In the genomic region with DNA sequence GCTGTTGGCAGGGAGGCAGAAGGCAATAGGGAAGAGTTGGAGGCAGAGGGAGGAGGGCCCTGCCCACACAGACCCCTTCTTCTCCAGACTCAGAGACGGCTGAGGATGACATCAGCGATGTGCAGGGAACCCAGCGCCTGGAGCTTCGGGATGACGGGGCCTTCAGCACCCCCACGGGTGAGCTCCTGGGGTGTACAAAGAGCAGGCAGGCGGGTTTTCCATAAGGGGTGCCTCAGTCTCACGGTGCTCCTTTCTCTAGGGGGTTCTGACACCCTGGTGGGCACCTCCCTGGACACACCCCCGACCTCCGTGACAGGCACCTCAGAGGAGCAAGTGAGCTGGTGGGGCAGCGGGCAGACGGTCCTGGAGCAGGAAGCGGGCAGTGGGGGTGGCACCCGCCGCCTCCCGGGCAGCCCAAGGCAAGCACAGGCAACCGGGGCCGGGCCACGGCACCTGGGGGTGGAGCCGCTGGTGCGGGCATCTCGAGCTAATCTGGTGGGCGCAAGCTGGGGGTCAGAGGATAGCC, we compare ENCODE assay signal across 16 cellular contexts. TPM values are rescaled to one million over a fixed set of nuclear protein-coding genes. Genes with fewer than 3 reads are reported as not detected.
DNase-seq lines count a peak whose midpoint lies in the region; ATAC-seq, FAIRE-seq and TF ChIP-seq lines count a peak whose summit lies in the region.
"Had no signal": no experiment of that assay in that cellular context is flagged by ENCODE, and none has a peak within 500 bp of the region (broad histone marks: within the 10 kb centered on the region; RNA-seq: fewer than 3 reads in every experiment).

No MANE protein-coding gene starts in this region.

- no peak for TF ChIP-seq CTCF in HFFc6 (IDR thresholded peaks at IDR 0.05)
- no peak for TF ChIP-seq CTCF in K562 (IDR thresholded peaks at IDR 0.05 in 2 of 3, conservative IDR thresholded peaks at IDR 0.05 in 1 of 3; ENCODE audit: insufficient read depth in 2 of 3, low read depth in 1 of 3, low read length in 3 of 3)
- no peak for TF ChIP-seq CTCF in stomach (IDR thresholded peaks at IDR 0.05)

- no peak for TF ChIP-seq POLR2A in K562 (conservative IDR thresholded peaks at IDR 0.05)
- TF ChIP-seq POLR2A in stomach (IDR thresholded peaks at IDR 0.05), result no peak

- no peaks in the 10 kb centered on the region for H3K79me2 ChIP-seq in K562 (ENCODE audit: control insufficient read depth, insufficient read depth, low read length)

- H3K4me1 ChIP-seq in K562 (replicated peaks in 1 of 2; ENCODE audit: control insufficient read depth in 2 of 2, insufficient read depth in 2 of 2, low read length in 2 of 2) (peaks cover 7 to 43% of the 10 kb centered on the region in 2 experiments; a peak in 4 of 5 replicates), stomach (peaks cover 31 to 62% (median 39%) of the 10 kb centered on the region in 4 donors)

- H3K27me3 ChIP-seq in K562 (ENCODE audit: control insufficient read depth in 2 of 2, insufficient read depth in 2 of 2, low read length in 2 of 2), result no peaks in the 10 kb centered on the region
- peaks cover 0 to 98% (median 59%) of the 10 kb centered on the region in 3 donors for H3K27me3 ChIP-seq in stomach
- H3K27me3 ChIP-seq: MG63 had no signal

- H3K4me3 ChIP-seq in K562 (no peak overlapping the region), stomach (peak overlapping the region in 3 of 4 donors; percentile 25 to 80 (median 27))
- H3K4me3 ChIP-seq: MG63, upper lobe of right lung had no signal

- no peak for ATAC-seq in K562
- no peak for ATAC-seq in HG02759 (IDR thresholded peaks at IDR 0.05; ENCODE audit: unreplicated experiment)
- ATAC-seq: upper lobe of right lung had no signal

- CTCF ChIA-PET in K562 (lab: Yijun Ruan, JAX; ENCODE audit: low intra/inter-chr PET ratio), result no interaction called here

- intact Hi-C loops in K562 (cut with micrococcal nuclease) (no loop called here), stomach (cut with DNase I; ENCODE audit: low total_unique reads) (no loop called here)

- peak overlapping the region; percentile 90 for H3K27ac Mint-ChIP-seq in HFFc6
- H3K27ac Mint-ChIP-seq: activated naive CD8-positive, alpha-beta T cell had no signal

- H2AFZ ChIP-seq in K562 (ENCODE audit: low read depth, low read length), result no peak overlapping the region

- H3K36me3 ChIP-seq in K562 (ENCODE audit: control insufficient read depth, insufficient read depth, low read length) (no peaks in the 10 kb centered on the region), stomach (no peaks in the 10 kb centered on the region)
- H3K36me3 ChIP-seq: upper lobe of right lung had no signal

- TF ChIP-seq RAD21 in K562 (CRISPR knock-in tag; conservative IDR thresholded peaks at IDR 0.05 in 1 of 2, IDR thresholded peaks at IDR 0.05 in 1 of 2), result no peak

- in situ Hi-C loops in K562 (cut with MboI), result no loop called here

- BruUV-seq in K562 (replicated peaks; lab: Mats Ljungman, UMichigan), result no TSS peak

- peaks cover 17% of the 10 kb centered on the region for H3K36me3 Mint-ChIP-seq in HFFc6 (ENCODE audit: low read depth)
- H3K36me3 Mint-ChIP-seq: activated naive CD8-positive, alpha-beta T cell had no signal

- no peaks in the 10 kb centered on the region for H3K9me3 Mint-ChIP-seq in HFFc6

- TF ChIP-seq EP300 in K562 (IDR thresholded peaks at IDR 0.05; ENCODE audit: low read length) (no peak), stomach (IDR thresholded peaks at IDR 0.05) (no peak)

- POLR2A ChIA-PET in K562 (lab: Yijun Ruan, JAX), result no interaction called here

- no peaks in the 10 kb centered on the region for H4K20me1 ChIP-seq in K562 (replicated peaks; ENCODE audit: control insufficient read depth, insufficient read depth, low read length)

- no peak for DNase-seq in HFFc6
- DNase-seq in K562 (ENCODE audit: extremely low read depth in 1 of 4, low spot score in 3 of 4), result no peak
- DNase-seq in middle frontal gyrus (ENCODE audit: extremely low spot score, low spot score), result peak; percentile 44
- DNase-seq in stomach, result no peak
- no peak for DNase-seq in iPS-NIHi11 (ENCODE audit: low spot score)
- no peak for DNase-seq in mesenteric fat pad (ENCODE audit: low spot score)
- DNase-seq: activated CD4-positive, alpha-beta T cell treated with anti-CD3 and anti-CD28 coated beads for 4 hours; activated T-cell treated with anti-CD3 and anti-CD28 coated beads, Interleukin-2, amount 50 U/mL, for 1 hour; cerebellar nuclear complex; DND-41; MG63; T-helper 9 cell; upper lobe of right lung had no signal

- H3K4me1 Mint-ChIP-seq in HFFc6 (ENCODE audit: low read depth), result peaks cover 60% of the 10 kb centered on the region

- FAIRE-seq in K562 (lab: Jason Lieb, UNC), result no peak
- FAIRE-seq: H1 had no signal

- WGBS in K562 (ENCODE audit: insufficient coverage, low coverage, missing lambda C conversion rate), result 59% methylated on average over 22 of the region's 23 CpGs
- WGBS in stomach, 5 donors, result 67 to 84% (median 83%) methylated on average over 11 to 23 of the region's 23 CpGs

- H3K9me3 ChIP-seq in K562 (replicated peaks; ENCODE audit: control insufficient read depth, insufficient read depth, low read depth, low read length), result no peaks in the 10 kb centered on the region
- no peaks in the 10 kb centered on the region for H3K9me3 ChIP-seq in stomach
- H3K9me3 ChIP-seq: MG63, upper lobe of right lung had no signal

- no peak overlapping the region; a peak in 1 of 4 replicates for H3K9ac ChIP-seq in K562 (ENCODE audit: insufficient read depth in 1 of 2, low read depth in 2 of 2, low read length in 2 of 2)

- H3K4me3 Mint-ChIP-seq in HFFc6, result peak overlapping the region; percentile 30
- H3K4me3 Mint-ChIP-seq: activated naive CD8-positive, alpha-beta T cell had no signal

- H3K9me1 ChIP-seq in K562 (ENCODE audit: control insufficient read depth, insufficient read depth, low read length), result no peaks in the 10 kb centered on the region

- peaks cover 1% of the 10 kb centered on the region; the same call in 1 of the 2 replicates for H3K27me3 Mint-ChIP-seq in HFFc6 (ENCODE audit: insufficient read depth)

- H3K27ac ChIP-seq in K562 (ENCODE audit: extremely low read depth, low read depth, low read length) (no peak overlapping the region), stomach (peak overlapping the region in 4 of 5 donors; percentile 50 to 95 (median 86))
- H3K27ac ChIP-seq: upper lobe of right lung had no signal

- H3K4me2 ChIP-seq in K562 (ENCODE audit: insufficient read depth, low read length), result no peak overlapping the region

RNA-seq across cellular contexts. Expression of a gene that starts 10.0 kb away (rescaled TPM):
- 10 to 100 TPM; 80.9 to 89.5 (median 84.7) TPM for total RNA-seq in HFFc6 (2021; fragmentation: NEBNext Ultra II Directional; extraction: Animal tissue kit (Norgen Biotek cat#: 25700))
- 12.1 and 39.1 TPM in 2 replicates for total RNA-seq in K562 (2011; cell fraction: chromatin; rRNA removed; ENCODE audit: low replicate concordance)
- 23.0 and 26.8 TPM in 2 replicates for total RNA-seq in K562 (2011; cell fraction: nucleolus; rRNA removed)
- 15.2 and 19.2 TPM in 2 replicates for total RNA-seq in K562 (2011; cell fraction: nucleoplasm; rRNA removed)
- 3.9 and 6.0 TPM in 2 replicates for total RNA-seq in K562 (2014; rRNA removed)
- total RNA-seq in K562 (2014; rRNA removed; fragmentation: Illumina TruSeq; extraction: Trizol), result 1.3 and 1.5 TPM in 2 replicates
- total RNA-seq in K562 (2015; rRNA removed; fragmentation: Illumina TruSeq; extraction: Trizol), result 3.0 and 3.7 TPM in 2 replicates
- 6.0 and 8.7 TPM in 2 replicates for total RNA-seq in K562 (2021)
- 6.3 and 6.5 TPM in 2 replicates for polyA plus RNA-seq in K562 (2011; rRNA removed)
- 4.6 and 12.1 TPM in 2 replicates for polyA plus RNA-seq in K562 (2011; cell fraction: cytosol; rRNA removed)
- 24.5 and 70.3 TPM in 2 replicates for polyA plus RNA-seq in K562 (2011; cell fraction: nucleus; rRNA removed)
- polyA plus RNA-seq in K562 (2012), result 9.4 and 12.8 TPM in 2 replicates
- 2.4 and 5.5 TPM in 2 replicates for polyA plus RNA-seq in K562 (2014; fragmentation: Illumina TruSeq; extraction: Trizol)
- polyA plus RNA-seq in K562 (2014; fragmentation: Nextera tagmentation; extraction: Ambion mirVana), result 1 to 10 TPM in 1 of 2 experiments, under 1 TPM in 1; 0.49 to 1.3 TPM
- 6.5 and 7.9 TPM in 2 replicates for polyA plus RNA-seq in K562 (2014; rRNA removed)
- 1.5 and 2.0 TPM in 2 replicates for polyA minus RNA-seq in K562 (2011; rRNA and poly(A)+ RNA removed)
- polyA minus RNA-seq in K562 (2011; cell fraction: cytosol; rRNA and poly(A)+ RNA removed), result 3.1 and 4.2 TPM in 2 replicates
- polyA minus RNA-seq in K562 (2011; cell fraction: nucleus; rRNA and poly(A)+ RNA removed), result 11.8 and 14.0 TPM in 2 replicates
- total RNA-seq in stomach, result 100 to 1,000 TPM in 1 of 5 donors, 10 to 100 TPM in 3, 1 to 10 TPM in 1; 7.4 to 106 (median 30.4) TPM
- 10 to 100 TPM in 1 of 3 donors, 1 to 10 TPM in 2; 9.8 to 65.1 (median 9.9) TPM for polyA plus RNA-seq in stomach
- 4.7 TPM for total RNA-seq in mesenteric fat pad

RNA-seq across cellular contexts. Expression of a gene that starts 26.5 kb away (rescaled TPM):
- under 1 TPM in 5 of 6 experiments, not detected in 1; 0.12 to 0.37 (median 0.19) TPM for total RNA-seq in HFFc6 (2021; fragmentation: NEBNext Ultra II Directional; extraction: Animal tissue kit (Norgen Biotek cat#: 25700))
- 4.9 and 11.0 TPM in 2 replicates for total RNA-seq in K562 (2011; cell fraction: chromatin; rRNA removed; ENCODE audit: low replicate concordance)
- 5.9 and 8.8 TPM in 2 replicates for total RNA-seq in K562 (2011; cell fraction: nucleolus; rRNA removed)
- total RNA-seq in K562 (2011; cell fraction: nucleoplasm; rRNA removed), result 5.4 and 9.5 TPM in 2 replicates
- total RNA-seq in K562 (2014; rRNA removed) (25.8 and 27.8 TPM in 2 replicates), K562 (2014; rRNA removed; fragmentation: Illumina TruSeq; extraction: Trizol) (12.0 and 18.2 TPM in 2 replicates), K562 (2015; rRNA removed; fragmentation: Illumina TruSeq; extraction: Trizol) (28.3 and 29.1 TPM in 2 replicates), K562 (2021) (17.4 and 21.9 TPM in 2 replicates), stomach (1,000 to 10,000 TPM; 1,078 to 5,539 (median 2,913) TPM), mesenteric fat pad (62.5 TPM)
- polyA plus RNA-seq in K562 (2011; rRNA removed) (17.0 and 58.9 TPM in 2 replicates), K562 (2014; fragmentation: Illumina TruSeq; extraction: Trizol) (32.7 and 35.3 TPM in 2 replicates), K562 (2014; fragmentation: Nextera tagmentation; extraction: Ambion mirVana) (1 to 10 TPM; 2.5 to 4.0 TPM), K562 (2014; rRNA removed) (21.2 and 25.1 TPM in 2 replicates), stomach (100 to 1,000 TPM; 122 to 803 (median 204) TPM)
- 13.4 and 60.3 TPM in 2 replicates for polyA plus RNA-seq in K562 (2011; cell fraction: cytosol; rRNA removed)
- 5.3 and 28.7 TPM in 2 replicates for polyA plus RNA-seq in K562 (2011; cell fraction: nucleus; rRNA removed)
- 21.4 and 54.5 TPM in 2 replicates for polyA plus RNA-seq in K562 (2012)
- 8.9 and 64.7 TPM in 2 replicates for polyA minus RNA-seq in K562 (2011; rRNA and poly(A)+ RNA removed)
- 5.5 and 26.3 TPM in 2 replicates for polyA minus RNA-seq in K562 (2011; cell fraction: cytosol; rRNA and poly(A)+ RNA removed)
- polyA minus RNA-seq in K562 (2011; cell fraction: nucleus; rRNA and poly(A)+ RNA removed), result 3.0 and 5.9 TPM in 2 replicates

RNA-seq across cellular contexts. Expression of a gene that starts 54.1 kb away (rescaled TPM):
- total RNA-seq in HFFc6 (2021; fragmentation: NEBNext Ultra II Directional; extraction: Animal tissue kit (Norgen Biotek cat#: 25700)), result 10 to 100 TPM; 68.9 to 85.3 (median 74.1) TPM
- 76.3 and 182 TPM in 2 replicates for total RNA-seq in K562 (2011; cell fraction: chromatin; rRNA removed; ENCODE audit: low replicate concordance)
- 113 and 116 TPM in 2 replicates for total RNA-seq in K562 (2011; cell fraction: nucleolus; rRNA removed)
- 78.7 and 92.4 TPM in 2 replicates for total RNA-seq in K562 (2011; cell fraction: nucleoplasm; rRNA removed)
- total RNA-seq in K562 (2014; rRNA removed) (66.7 and 93.8 TPM in 2 replicates), K562 (2014; rRNA removed; fragmentation: Illumina TruSeq; extraction: Trizol) (38.5 and 47.9 TPM in 2 replicates), K562 (2015; rRNA removed; fragmentation: Illumina TruSeq; extraction: Trizol) (59.6 and 65.4 TPM in 2 replicates), K562 (2021) (69.7 and 71.3 TPM in 2 replicates), stomach (100 to 1,000 TPM in 1 of 5 donors, 10 to 100 TPM in 4; 16.5 to 185 (median 24.2) TPM), mesenteric fat pad (32.4 TPM)
- polyA plus RNA-seq in K562 (2011; rRNA removed) (101 and 108 TPM in 2 replicates), K562 (2014; fragmentation: Illumina TruSeq; extraction: Trizol) (82.1 and 90.5 TPM in 2 replicates), K562 (2014; fragmentation: Nextera tagmentation; extraction: Ambion mirVana) (10 to 100 TPM in 1 of 2 experiments, 1 to 10 TPM in 1; 7.0 to 24.7 TPM), K562 (2014; rRNA removed) (71.2 and 75.4 TPM in 2 replicates), stomach (10 to 100 TPM; 29.9 to 84.8 (median 58.2) TPM)
- 152 and 203 TPM in 2 replicates for polyA plus RNA-seq in K562 (2011; cell fraction: cytosol; rRNA removed)
- 219 and 235 TPM in 2 replicates for polyA plus RNA-seq in K562 (2011; cell fraction: nucleus; rRNA removed)
- polyA plus RNA-seq in K562 (2012), result 99.0 and 134 TPM in 2 replicates
- 73.2 and 103 TPM in 2 replicates for polyA minus RNA-seq in K562 (2011; rRNA and poly(A)+ RNA removed)
- polyA minus RNA-seq in K562 (2011; cell fraction: cytosol; rRNA and poly(A)+ RNA removed), result 47.8 and 64.1 TPM in 2 replicates
- 38.2 and 59.0 TPM in 2 replicates for polyA minus RNA-seq in K562 (2011; cell fraction: nucleus; rRNA and poly(A)+ RNA removed)

RNA-seq across cellular contexts. Expression of a gene that starts 56.9 kb away (rescaled TPM):
- total RNA-seq in HFFc6 (2021; fragmentation: NEBNext Ultra II Directional; extraction: Animal tissue kit (Norgen Biotek cat#: 25700)), result 10 to 100 TPM; 46.9 to 59.4 (median 53.0) TPM
- 68.2 and 175 TPM in 2 replicates for total RNA-seq in K562 (2011; cell fraction: chromatin; rRNA removed; ENCODE audit: low replicate concordance)
- total RNA-seq in K562 (2011; cell fraction: nucleolus; rRNA removed), result 98.4 and 99.9 TPM in 2 replicates
- 71.9 and 73.9 TPM in 2 replicates for total RNA-seq in K562 (2011; cell fraction: nucleoplasm; rRNA removed)
- 37.5 and 62.2 TPM in 2 replicates for total RNA-seq in K562 (2014; rRNA removed)
- 28.3 and 38.1 TPM in 2 replicates for total RNA-seq in K562 (2014; rRNA removed; fragmentation: Illumina TruSeq; extraction: Trizol)
- total RNA-seq in K562 (2015; rRNA removed; fragmentation: Illumina TruSeq; extraction: Trizol), result 44.0 and 45.5 TPM in 2 replicates
- total RNA-seq in K562 (2021), result 71.4 and 74.8 TPM in 2 replicates
- polyA plus RNA-seq in K562 (2011; rRNA removed), result 52.5 and 66.6 TPM in 2 replicates
- 71.9 and 131 TPM in 2 replicates for polyA plus RNA-seq in K562 (2011; cell fraction: cytosol; rRNA removed)
- 108 and 164 TPM in 2 replicates for polyA plus RNA-seq in K562 (2011; cell fraction: nucleus; rRNA removed)
- polyA plus RNA-seq in K562 (2012), result 78.1 and 85.3 TPM in 2 replicates
- polyA plus RNA-seq in K562 (2014; fragmentation: Illumina TruSeq; extraction: Trizol), result 45.2 and 68.1 TPM in 2 replicates
- polyA plus RNA-seq in K562 (2014; fragmentation: Nextera tagmentation; extraction: Ambion mirVana), result 10 to 100 TPM; 34.6 to 53.2 TPM
- 61.3 and 70.4 TPM in 2 replicates for polyA plus RNA-seq in K562 (2014; rRNA removed)
- polyA minus RNA-seq in K562 (2011; rRNA and poly(A)+ RNA removed), result 24.7 and 36.5 TPM in 2 replicates
- 31.6 and 35.3 TPM in 2 replicates for polyA minus RNA-seq in K562 (2011; cell fraction: cytosol; rRNA and poly(A)+ RNA removed)
- polyA minus RNA-seq in K562 (2011; cell fraction: nucleus; rRNA and poly(A)+ RNA removed), result 27.1 and 36.2 TPM in 2 replicates
- 100 to 1,000 TPM in 1 of 5 donors, 10 to 100 TPM in 4; 32.7 to 147 (median 46.4) TPM for total RNA-seq in stomach
- 100 to 1,000 TPM in 2 of 3 donors, 10 to 100 TPM in 1; 69.2 to 114 (median 105) TPM for polyA plus RNA-seq in stomach
- 78.6 TPM for total RNA-seq in mesenteric fat pad

Comparison
In these comparisons a context has a peak if more than half of its experiments do, and no peak if none do; other contexts are left out.
1. RNA of a gene that starts 26.5 kb away (total RNA-seq): 1,078 to 5,539 TPM in stomach; 62.5 TPM in mesenteric fat pad (single experiment), 4.9 to 29.1 TPM in K562 and 0.12 to 0.37 TPM in HFFc6; every median in the first group is over 10 times any median in the second.